ENCODE assay signal across 21 cellular contexts in the genomic region with DNA sequence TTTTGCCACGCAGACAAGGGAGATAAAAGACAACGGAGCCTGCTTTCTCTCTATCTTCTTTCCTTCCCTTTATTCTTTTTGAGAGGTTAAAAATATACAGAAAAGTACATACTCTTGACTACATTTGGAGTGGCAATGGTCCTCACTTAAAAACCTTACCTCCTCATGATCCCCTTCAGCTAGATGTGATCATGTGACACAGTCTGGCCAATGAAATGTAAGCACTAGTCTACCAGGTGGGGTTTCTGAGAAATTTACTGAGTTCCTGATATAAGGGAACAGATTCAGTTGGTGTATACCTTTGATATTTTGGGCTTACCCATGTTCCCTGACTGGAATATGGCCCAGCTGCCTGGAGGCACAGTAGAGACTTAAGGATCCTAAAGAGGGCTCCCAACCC.
DNase-seq lines count a peak whose midpoint lies in the region; ATAC-seq, FAIRE-seq and TF ChIP-seq lines count a peak whose summit lies in the region.
"Had no signal": no experiment of that assay in that cellular context is flagged by ENCODE, and none has a peak within 500 bp of the region (broad histone marks: within the 10 kb centered on the region; RNA-seq: fewer than 3 reads in every experiment).

No MANE protein-coding gene starts in this region.

- no peak overlapping the region for H2BK120ac ChIP-seq in H1 (replicated peaks; ENCODE audit: low read depth, low read length)

- no peak overlapping the region for H2BK12ac ChIP-seq in H1 (ENCODE audit: low read depth, low read length)

- peaks cover 5% of the 10 kb centered on the region for H3K4me1 Mint-ChIP-seq in nephron progenitor cell
- H3K4me1 Mint-ChIP-seq: B cell had no signal

- H3K4me3 ChIP-seq in cardiac muscle cell: no peak overlapping the region
- H3K4me3 ChIP-seq in H1 (ENCODE audit: extremely low read depth in 1 of 4, insufficient read depth in 2 of 4, low read depth in 3 of 4, low read length in 4 of 4): no peak overlapping the region
- H3K4me3 ChIP-seq: BLaER1, GM23248 had no signal

- H3K79me1 ChIP-seq in H1 (ENCODE audit: low read depth, low read length): no peaks in the 10 kb centered on the region

- H3K27me3 ChIP-seq in cardiac muscle cell: no peaks in the 10 kb centered on the region
- no peaks in the 10 kb centered on the region for H3K27me3 ChIP-seq in H1 (replicated peaks in 1 of 4; ENCODE audit: control insufficient read depth in 3 of 4, extremely low read depth in 1 of 4, insufficient read depth in 3 of 4, low read length in 3 of 4)
- H3K27me3 ChIP-seq: BLaER1 had no signal

- H2BK5ac ChIP-seq in H1 (ENCODE audit: low read depth, low read length): no peak overlapping the region

- intact Hi-C loops in Right ventricle myocardium inferior (cut with DNase I): no loop called here

- H3K18ac ChIP-seq in H1 (ENCODE audit: extremely low read depth, low read length): no peak overlapping the region

- no peak overlapping the region for H3K4me2 ChIP-seq in H1 (ENCODE audit: insufficient read depth in 1 of 2, low read depth in 2 of 2, low read length in 2 of 2)
- H3K4me2 ChIP-seq: BLaER1 had no signal

- no peak for TF ChIP-seq POLR2A in H1 (IDR thresholded peaks at IDR 0.05; ENCODE audit: control extremely low read depth in 1 of 2, low read depth in 2 of 2, low read length in 2 of 2)

- no peak overlapping the region for H3K9ac ChIP-seq in H1 (replicated peaks in 1 of 4; ENCODE audit: extremely low read depth in 1 of 4, low read depth in 3 of 4, low read length in 3 of 4)
- H3K9ac ChIP-seq: BLaER1, GM23248 had no signal

- H2AK5ac ChIP-seq in H1 (ENCODE audit: low read depth, low read length): no peak overlapping the region

- no peak overlapping the region for H2AFZ ChIP-seq in H1 (ENCODE audit: low read length)
- H2AFZ ChIP-seq: GM23248 had no signal

- DNase-seq in cardiac muscle cell (ENCODE audit: low read depth in 1 of 2, low spot score in 1 of 2) (no peak), Right ventricle myocardium inferior (ENCODE audit: missing footprints) (no peak), H1 (ENCODE audit: low read depth in 1 of 2, low spot score in 2 of 2) (no peak), nephron progenitor cell (no peak), omental fat pad (ENCODE audit: low spot score) (no peak)
- DNase-seq: Caco-2; CD8-positive, alpha-beta T cell; DMS153; DND-41; GM23248; H9 had no signal

- H3K9me3 Mint-ChIP-seq in nephron progenitor cell: no peaks in the 10 kb centered on the region
- H3K9me3 Mint-ChIP-seq: CD4-positive, CD25-positive, alpha-beta regulatory T cell; CD8-positive, alpha-beta T cell; H9 had no signal

- FAIRE-seq in H1 (lab: Jason Lieb, UNC): peak; percentile 55
- FAIRE-seq: A204.1, G401.6, GM12892 had no signal

- WGBS in H1 (ENCODE audit: extremely low coverage in 1 of 2, insufficient coverage in 1 of 2, insufficient read length in 1 of 2, insufficient replicate concordance in 2 of 2, low coverage in 1 of 2, low lambda C conversion rate in 2 of 2, missing lambda C conversion rate in 1 of 2), 2 experiments: 75% methylated on average over 2 of the region's 2 CpGs; no CpG with 5 or more reads in 1 of the 2 experiments

- no peak overlapping the region for H4K8ac ChIP-seq in H1 (ENCODE audit: extremely low read depth, insufficient read depth, low read length)

- H3K27me3 Mint-ChIP-seq in nephron progenitor cell (ENCODE audit: low read depth, poor library complexity): no peaks in the 10 kb centered on the region
- H3K27me3 Mint-ChIP-seq: B cell; CD4-positive, CD25-positive, alpha-beta regulatory T cell had no signal

- peak overlapping the region; percentile 57 for H3K27ac Mint-ChIP-seq in nephron progenitor cell
- H3K27ac Mint-ChIP-seq: B cell; CD4-positive, CD25-positive, alpha-beta regulatory T cell; CD8-positive, alpha-beta T cell had no signal

- H4K91ac ChIP-seq in H1 (replicated peaks; ENCODE audit: insufficient read length, low read length): no peak overlapping the region

- no peak overlapping the region for H3K14ac ChIP-seq in H1 (ENCODE audit: insufficient read length)

- ATAC-seq in Right ventricle myocardium inferior (no peak), omental fat pad (ENCODE audit: low FRiP score) (no peak), GM21360 (IDR thresholded peaks at IDR 0.05; ENCODE audit: unreplicated experiment) (no peak)
- ATAC-seq: CD8-positive, alpha-beta T cell; HCT116 had no signal

- no peaks in the 10 kb centered on the region for H3K79me2 ChIP-seq in H1 (ENCODE audit: control insufficient read depth in 1 of 2, insufficient read depth in 2 of 2, low read length in 2 of 2)

- POLR2A ChIA-PET in H1 (lab: Charles Lee; ENCODE audit: partially characterized antibody): no interaction called here

- TF ChIP-seq EP300 in H1 (IDR thresholded peaks at IDR 0.05; ENCODE audit: borderline replicate concordance in 1 of 2, low read depth in 2 of 2, low read length in 2 of 2): no peak

- no peak overlapping the region for H2BK20ac ChIP-seq in H1 (ENCODE audit: low read length)

- no peak overlapping the region for H4K5ac ChIP-seq in H1 (ENCODE audit: insufficient read length, low read depth, low read length)

- no peaks in the 10 kb centered on the region for H3K36me3 ChIP-seq in cardiac muscle cell
- no peaks in the 10 kb centered on the region for H3K36me3 ChIP-seq in H1 (ENCODE audit: control insufficient read depth in 2 of 4, insufficient read depth in 4 of 4, low read length in 3 of 4)
- H3K36me3 ChIP-seq: BLaER1 had no signal

- H3K23me2 ChIP-seq in H1 (ENCODE audit: low read depth, low read length): no peaks in the 10 kb centered on the region

- H2BK15ac ChIP-seq in H1 (ENCODE audit: low read length): no peak overlapping the region

- no peak overlapping the region for H3K23ac ChIP-seq in H1 (ENCODE audit: insufficient read length)

- no peaks in the 10 kb centered on the region for H3K36me3 Mint-ChIP-seq in nephron progenitor cell (ENCODE audit: low read depth)
- H3K36me3 Mint-ChIP-seq: CD4-positive, CD25-positive, alpha-beta regulatory T cell; CD8-positive, alpha-beta T cell had no signal

- no peak overlapping the region for H3K4me3 Mint-ChIP-seq in nephron progenitor cell
- H3K4me3 Mint-ChIP-seq: B cell; CD4-positive, CD25-positive, alpha-beta regulatory T cell; CD8-positive, alpha-beta T cell; H9 had no signal

- H3K56ac ChIP-seq in H1 (replicated peaks; ENCODE audit: insufficient read length, low read depth, low read length): no peak overlapping the region

- H3K9me3 ChIP-seq in cardiac muscle cell (ENCODE audit: low read depth) (no peaks in the 10 kb centered on the region), H1 (ENCODE audit: insufficient read depth in 2 of 2, low read depth in 1 of 2, low read length in 1 of 2) (no peaks in the 10 kb centered on the region)
- H3K9me3 ChIP-seq: BLaER1, Caco-2 had no signal

- no peak overlapping the region for H3K4ac ChIP-seq in H1 (replicated peaks; ENCODE audit: insufficient read length, low read depth, low read length)

- H3K4me1 ChIP-seq in cardiac muscle cell (ENCODE audit: low read depth) (peaks cover 17% of the 10 kb centered on the region), H1 (replicated peaks in 1 of 4; ENCODE audit: control insufficient read depth in 3 of 4, insufficient read depth in 4 of 4, low read length in 3 of 4) (peaks cover 0 to 4% (median 0%) of the 10 kb centered on the region in 4 experiments; a peak in 2 of 7 replicates)
- H3K4me1 ChIP-seq: BLaER1 had no signal

- CTCF ChIA-PET in H1 (lab: Charles Lee; ENCODE audit: partially characterized antibody): no interaction called here

- H4K20me1 ChIP-seq in H1 (replicated peaks in 1 of 2; ENCODE audit: control insufficient read depth in 1 of 2, insufficient read depth in 2 of 2, low read length in 2 of 2): no peaks in the 10 kb centered on the region
- H4K20me1 ChIP-seq: BLaER1 had no signal

- TF ChIP-seq RAD21 in H1 (IDR thresholded peaks at IDR 0.05 in 1 of 2, conservative IDR thresholded peaks at IDR 0.05 in 1 of 2; ENCODE audit: low read depth in 2 of 2, low read length in 2 of 2): no peak

- H3K27ac ChIP-seq in cardiac muscle cell (peak overlapping the region; percentile 43), H1 (ENCODE audit: low read depth, low read length) (no peak overlapping the region)
- H3K27ac ChIP-seq: 22Rv1, BLaER1, C4-2B, GM23248 had no signal

- TF ChIP-seq CTCF in cardiac muscle cell (IDR thresholded peaks at IDR 0.05; ENCODE audit: low read depth, low read length): no peak
- no peak for TF ChIP-seq CTCF in H1 (IDR thresholded peaks at IDR 0.05; ENCODE audit: control extremely low read depth in 1 of 3, insufficient read depth in 1 of 3, low read depth in 1 of 3, low read length in 3 of 3)
- TF ChIP-seq CTCF in nephron progenitor cell (IDR thresholded peaks at IDR 0.05): no peak
- no peak for TF ChIP-seq CTCF in omental fat pad (IDR thresholded peaks at IDR 0.05)

TF ChIP-seq in H1, 55 proteins besides CTCF, POLR2A, EP300 and RAD21 (continues in another document):
- TF ChIP-seq SIN3A (conservative IDR thresholded peaks at IDR 0.05 in 1 of 2, IDR thresholded peaks at IDR 0.05 in 1 of 2; ENCODE audit: low read depth in 1 of 2, low read length in 2 of 2): no peak
- TF ChIP-seq EZH2 (IDR thresholded peaks at IDR 0.05; ENCODE audit: low read depth, low read length, severe bottlenecking): no peak
- TF ChIP-seq GTF2F1 (IDR thresholded peaks at IDR 0.05; ENCODE audit: borderline replicate concordance, low read depth, low read length): no peak
- no peak for TF ChIP-seq KDM1A (IDR thresholded peaks at IDR 0.05; ENCODE audit: borderline replicate concordance, low read length)
- TF ChIP-seq RXRA (IDR thresholded peaks at IDR 0.05; ENCODE audit: insufficient read depth, low read depth, low read length): no peak
- TF ChIP-seq CTBP2 (IDR thresholded peaks at IDR 0.05; ENCODE audit: borderline replicate concordance, insufficient read depth, insufficient read length, low read length): no peak
- no peak for TF ChIP-seq MAX (IDR thresholded peaks at IDR 0.05)
- TF ChIP-seq FOSL1 (IDR thresholded peaks at IDR 0.05; ENCODE audit: insufficient read depth, low read depth, low read length): no peak
- TF ChIP-seq GABPA (IDR thresholded peaks at IDR 0.05; ENCODE audit: borderline replicate concordance, insufficient read depth, low read length): no peak
- TF ChIP-seq, protein P1, sequence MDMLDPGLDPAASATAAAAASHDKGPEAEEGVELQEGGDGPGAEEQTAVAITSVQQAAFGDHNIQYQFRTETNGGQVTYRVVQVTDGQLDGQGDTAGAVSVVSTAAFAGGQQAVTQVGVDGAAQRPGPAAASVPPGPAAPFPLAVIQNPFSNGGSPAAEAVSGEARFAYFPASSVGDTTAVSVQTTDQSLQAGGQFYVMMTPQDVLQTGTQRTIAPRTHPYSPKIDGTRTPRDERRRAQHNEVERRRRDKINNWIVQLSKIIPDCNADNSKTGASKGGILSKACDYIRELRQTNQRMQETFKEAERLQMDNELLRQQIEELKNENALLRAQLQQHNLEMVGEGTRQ (IDR thresholded peaks at IDR 0.05; ENCODE audit: low read length): no peak
- TF ChIP-seq BRCA1 (IDR thresholded peaks at IDR 0.05; ENCODE audit: low read depth, low read length): no peak
